ENCODE assay signal across 8 cellular contexts in genomic region chr17:32821987-32822933, GRCh38. TPM values are rescaled to one million over a fixed set of nuclear protein-coding genes. Genes with fewer than 3 reads are reported as not detected.
DNase-seq lines count a peak whose midpoint lies in the region; ATAC-seq, FAIRE-seq and TF ChIP-seq lines count a peak whose summit lies in the region.
"Not testable (repeated sequence)": the region's sequence is repeated elsewhere in the genome, so short reads cannot be mapped to it uniquely, and the experiment has no call there.

No MANE protein-coding gene starts in this region.

- not testable (repeated sequence) for TF ChIP-seq POLR2A in esophagus squamous epithelium (IDR thresholded peaks at IDR 0.05)

- H3K27ac ChIP-seq in esophagus squamous epithelium: peak overlapping the region in 2 of 4 donors; percentile 22 to 67
- not testable (repeated sequence) for H3K27ac ChIP-seq in psoas muscle

- peak overlapping the region; percentile 31 to 67 (median 38) for H3K4me3 ChIP-seq in esophagus squamous epithelium
- peak overlapping the region; percentile 41 for H3K4me3 ChIP-seq in psoas muscle

- peaks cover 0 to 17% (median 3%) of the 10 kb centered on the region in 3 donors for H3K4me1 ChIP-seq in esophagus squamous epithelium
- peaks cover 12% of the 10 kb centered on the region for H3K4me1 ChIP-seq in psoas muscle

- not testable (repeated sequence) for H3K4me1 Mint-ChIP-seq in activated CD4-positive, alpha-beta T cell treated with anti-CD3 and anti-CD28 coated beads, Interleukin-2, amount 10 ng/mL, durations not matched to agents 24 days and 14 days; type B pancreatic cell (ENCODE audit: unreplicated experiment)

- not testable (repeated sequence) for TF ChIP-seq CTCF in esophagus squamous epithelium (IDR thresholded peaks at IDR 0.05); psoas muscle (IDR thresholded peaks at IDR 0.05); type B pancreatic cell (conservative IDR thresholded peaks at IDR 0.05)

- not testable (repeated sequence) for ATAC-seq in psoas muscle

- not testable (repeated sequence) for H3K27me3 ChIP-seq in esophagus squamous epithelium; psoas muscle (ENCODE audit: insufficient read depth in 3 of 3, low read length in 2 of 3)

- not testable (repeated sequence) for H3K4me3 Mint-ChIP-seq in activated CD4-positive, alpha-beta T cell treated with anti-CD3 and anti-CD28 coated beads, Interleukin-2, amount 10 ng/mL, durations not matched to agents 24 days and 14 days
- peak overlapping the region; percentile 76 for H3K4me3 Mint-ChIP-seq in type B pancreatic cell

- H3K9me3 ChIP-seq in esophagus squamous epithelium, psoas muscle: not testable (repeated sequence)

- WGBS in esophagus squamous epithelium, 2 donors: 0 to 6% methylated on average over 3 to 9 of the region's 82 CpGs
- WGBS in psoas muscle, 3 donors: 8 to 14% (median 13%) methylated on average over 53 to 80 of the region's 82 CpGs

- not testable (repeated sequence) for H3K27ac Mint-ChIP-seq in activated CD4-positive, alpha-beta T cell treated with anti-CD3 and anti-CD28 coated beads, Interleukin-2, amount 10 ng/mL, durations not matched to agents 24 days and 14 days; type B pancreatic cell

- FAIRE-seq in HTR-8/SVneo (lab: Jason Lieb, UNC): peak; percentile 100

- intact Hi-C loops in activated CD4-positive, alpha-beta T cell treated with anti-CD3 and anti-CD28 coated beads, Interleukin-2, amount 10 ng/mL, durations not matched to agents 24 days and 14 days (cut with micrococcal nuclease); esophagus squamous epithelium (cut with DNase I); psoas muscle (cut with DNase I): not testable (repeated sequence)

- not testable (repeated sequence) for H3K36me3 Mint-ChIP-seq in activated CD4-positive, alpha-beta T cell treated with anti-CD3 and anti-CD28 coated beads, Interleukin-2, amount 10 ng/mL, durations not matched to agents 24 days and 14 days (ENCODE audit: low read depth); type B pancreatic cell

- not testable (repeated sequence) for H3K9me3 Mint-ChIP-seq in activated CD4-positive, alpha-beta T cell treated with anti-CD3 and anti-CD28 coated beads, Interleukin-2, amount 10 ng/mL, durations not matched to agents 24 days and 14 days; type B pancreatic cell

- DNase-seq in ELF-1 (ENCODE audit: low read depth, low spot score) (peak; percentile 27), astrocyte of the hippocampus (ENCODE audit: low read depth, low spot score) (peak; percentile 23), left kidney (ENCODE audit: low read depth, low spot score) (peak; percentile 57), psoas muscle (peak; percentile 36 to 56)
- DNase-seq in HTR-8/SVneo (ENCODE audit: insufficient read length, low spot score); esophagus squamous epithelium (lab: John Stamatoyannopoulos, UW); type B pancreatic cell (ENCODE audit: extremely low spot score, unreplicated experiment): not testable (repeated sequence)
- DNase-seq in activated CD4-positive, alpha-beta T cell treated with anti-CD3 and anti-CD28 coated beads, Interleukin-2, amount 10 ng/mL, durations not matched to agents 24 days and 14 days: peak; percentile 64

- peaks cover 40% of the 10 kb centered on the region for H3K27me3 Mint-ChIP-seq in activated CD4-positive, alpha-beta T cell treated with anti-CD3 and anti-CD28 coated beads, Interleukin-2, amount 10 ng/mL, durations not matched to agents 24 days and 14 days
- H3K27me3 Mint-ChIP-seq in type B pancreatic cell: not testable (repeated sequence)

- not testable (repeated sequence) for H3K36me3 ChIP-seq in esophagus squamous epithelium; psoas muscle (ENCODE audit: insufficient read depth in 1 of 2, low read depth in 1 of 2)

RNA-seq across cellular contexts. Expression of gene MYO1D, which starts 54.7 kb away (rescaled TPM):
- 12.4 and 12.9 TPM in 2 replicates for total RNA-seq in activated CD4-positive, alpha-beta T cell treated with anti-CD3 and anti-CD28 coated beads, Interleukin-2, amount 10 ng/mL, durations not matched to agents 24 days and 14 days
- total RNA-seq in esophagus squamous epithelium (10 to 100 TPM; 58.8 to 86.8 (median 64.3) TPM), psoas muscle (1 to 10 TPM; 4.1 to 5.9 (median 4.6) TPM), type B pancreatic cell (ENCODE audit: low replicate concordance) (24.9 and 46.7 TPM in 2 replicates)
- 1 to 10 TPM; 1.8 to 2.4 (median 2.3) TPM for polyA plus RNA-seq in psoas muscle
